9 cellular contexts compared by ENCODE assay signal in the genomic region with DNA sequence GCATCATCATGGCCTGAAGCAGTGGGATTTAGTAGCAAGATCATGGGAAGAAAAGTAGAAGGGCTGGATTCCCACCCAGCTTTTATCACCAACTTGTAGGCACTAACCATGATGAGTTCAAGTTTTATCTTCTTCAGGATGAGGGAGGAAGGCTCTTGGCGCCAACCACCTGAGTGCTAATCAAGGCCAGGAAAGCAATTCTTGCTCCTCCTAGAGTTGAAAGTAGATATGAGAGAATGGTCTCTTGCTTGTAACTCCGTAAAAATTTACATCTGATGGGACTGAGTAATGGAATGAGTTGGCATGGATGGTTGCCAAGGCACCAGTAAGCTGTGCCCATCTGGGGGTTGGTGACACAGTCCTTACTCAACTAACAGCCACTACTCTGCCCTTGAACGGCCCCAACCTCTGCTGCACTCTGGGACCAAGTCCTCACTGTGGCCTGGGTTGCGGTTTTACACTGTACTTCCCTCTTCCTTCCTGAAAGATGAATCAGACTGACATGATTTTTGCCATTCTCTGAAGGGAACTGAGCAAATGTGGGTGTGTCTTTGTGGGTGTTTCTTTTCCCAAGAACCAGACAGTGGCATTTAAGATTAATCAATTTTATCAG. TPM values are rescaled to one million over a fixed set of nuclear protein-coding genes. Genes with fewer than 3 reads are reported as not detected.
DNase-seq lines count a peak whose midpoint lies in the region; ATAC-seq, FAIRE-seq and TF ChIP-seq lines count a peak whose summit lies in the region.
"Had no signal": no experiment of that assay in that cellular context is flagged by ENCODE, and none has a peak within 500 bp of the region (broad histone marks: within the 10 kb centered on the region; RNA-seq: fewer than 3 reads in every experiment).

No MANE protein-coding gene starts in this region.

- DNase-seq in Calu3 (peak; percentile 79), RPMI7951 (ENCODE audit: low read depth) (peak; percentile 98), ascending aorta (ENCODE audit: low spot score in 2 of 2) (peak; percentile 9 to 75), urothelium cell line (ENCODE audit: low spot score) (peak; percentile 81)
- DNase-seq in natural killer cell treated with Interleukin-12 subunit alpha and Interleukin-12 subunit beta and Interleukin-15 and Interleukin-18, amount 100 ng/mL, for 72 hours (ENCODE audit: low spot score) = peak; percentile 82

- FAIRE-seq in urothelium cell line (lab: Jason Lieb, UNC) = peak; percentile 70

- H3K9me3 ChIP-seq in ascending aorta = no peaks in the 10 kb centered on the region

- no peak overlapping the region for H3K27ac ChIP-seq in ascending aorta

- BruUV-seq in Calu3 (replicated peaks; lab: Mats Ljungman, UMichigan) = no TSS peak

- CTCF ChIA-PET in Calu3 (lab: Charles Lee) = interaction anchor here (0.7 kb wide), 2 partner anchors 13 to 54 kb away, joined by 3 read pairs; no protein-coding TSS in a partner anchor

- ATAC-seq in natural killer cell treated with Interleukin-12 subunit alpha and Interleukin-12 subunit beta and Interleukin-15 and Interleukin-18, amount 100 ng/mL, for 72 hours = peak; percentile 99 to 100
- ATAC-seq in HG02642 (IDR thresholded peaks at IDR 0.05; ENCODE audit: poor library complexity, unreplicated experiment) = no peak
- ATAC-seq in GM19328 (IDR thresholded peaks at IDR 0.05; ENCODE audit: unreplicated experiment) = no peak
- ATAC-seq in HG03159 (IDR thresholded peaks at IDR 0.05; ENCODE audit: unreplicated experiment) = no peak

- no peaks in the 10 kb centered on the region for H3K36me3 ChIP-seq in ascending aorta

- H3K27ac Mint-ChIP-seq in Calu3 (ENCODE audit: unreplicated experiment) = peak overlapping the region; percentile 37
- peak overlapping the region in 1 of 2 donors; percentile 59 for H3K27ac Mint-ChIP-seq in natural killer cell treated with Interleukin-12 subunit alpha and Interleukin-12 subunit beta and Interleukin-15 and Interleukin-18, amount 100 ng/mL, for 72 hours
- H3K27ac Mint-ChIP-seq: brain had no signal

- H3K4me3 Mint-ChIP-seq in Calu3 (ENCODE audit: low read depth, unreplicated experiment) = no peak overlapping the region
- peak overlapping the region; percentile 59 for H3K4me3 Mint-ChIP-seq in natural killer cell treated with Interleukin-12 subunit alpha and Interleukin-12 subunit beta and Interleukin-15 and Interleukin-18, amount 100 ng/mL, for 72 hours
- H3K4me3 Mint-ChIP-seq: brain had no signal

- H3K4me1 ChIP-seq in ascending aorta = no peaks in the 10 kb centered on the region

- H3K4me1 Mint-ChIP-seq in Calu3 (ENCODE audit: low read depth, unreplicated experiment) = peaks cover 26% of the 10 kb centered on the region
- H3K4me1 Mint-ChIP-seq in natural killer cell treated with Interleukin-12 subunit alpha and Interleukin-12 subunit beta and Interleukin-15 and Interleukin-18, amount 100 ng/mL, for 72 hours (ENCODE audit: low read depth in 2 of 2) = peaks cover 20 to 36% of the 10 kb centered on the region in 2 donors
- H3K4me1 Mint-ChIP-seq: brain had no signal

- H3K36me3 Mint-ChIP-seq in Calu3 (ENCODE audit: insufficient read depth, unreplicated experiment) = no peaks in the 10 kb centered on the region
- no peaks in the 10 kb centered on the region for H3K36me3 Mint-ChIP-seq in natural killer cell treated with Interleukin-12 subunit alpha and Interleukin-12 subunit beta and Interleukin-15 and Interleukin-18, amount 100 ng/mL, for 72 hours
- H3K36me3 Mint-ChIP-seq: brain had no signal

- no peaks in the 10 kb centered on the region for H3K9me3 Mint-ChIP-seq in Calu3 (ENCODE audit: low read depth, unreplicated experiment)
- H3K9me3 Mint-ChIP-seq in natural killer cell treated with Interleukin-12 subunit alpha and Interleukin-12 subunit beta and Interleukin-15 and Interleukin-18, amount 100 ng/mL, for 72 hours = no peaks in the 10 kb centered on the region

- intact Hi-C loops in Calu3 (cut with micrococcal nuclease; ENCODE audit: unreplicated experiment) (loop anchor here (5.0 kb wide), 1 partner anchor 40 kb away; a partner anchor contains a TSS), ascending aorta (cut with DNase I) (no loop called here)

- H3K4me3 ChIP-seq in ascending aorta = no peak overlapping the region

- TF ChIP-seq CTCF in Calu3 (IDR thresholded peaks at IDR 0.05; ENCODE audit: unreplicated experiment) (no peak), ascending aorta (IDR thresholded peaks at IDR 0.05) (no peak)

- H3K27me3 ChIP-seq in ascending aorta = no peaks in the 10 kb centered on the region

- H3K27me3 Mint-ChIP-seq in Calu3 (ENCODE audit: unreplicated experiment) = no peaks in the 10 kb centered on the region
- peaks cover 0 to 25% of the 10 kb centered on the region in 2 donors for H3K27me3 Mint-ChIP-seq in natural killer cell treated with Interleukin-12 subunit alpha and Interleukin-12 subunit beta and Interleukin-15 and Interleukin-18, amount 100 ng/mL, for 72 hours
- H3K27me3 Mint-ChIP-seq: brain had no signal

RNA-seq across cellular contexts. Expression of a gene that starts 39.4 kb away (rescaled TPM):
- total RNA-seq in Calu3 (2022) (0.86 and 1.5 TPM in 2 replicates), ascending aorta (not detected)
- 2.4 and 4.8 TPM in 2 replicates for total RNA-seq in RPMI7951 (2014; rRNA removed; shearing (Covaris generic))
- not detected for total RNA-seq in natural killer cell treated with Interleukin-12 subunit alpha and Interleukin-12 subunit beta and Interleukin-15 and Interleukin-18, amount 100 ng/mL, for 72 hours

Comparison
In these comparisons a context has a peak if more than half of its experiments do, and no peak if none do; other contexts are left out.
1. DNase-seq: peak in every context shown above with its lines; median percentile 98 in RPMI7951; 82 in natural killer cell treated with Interleukin-12 subunit alpha and Interleukin-12 subunit beta and Interleukin-15 and Interleukin-18, amount 100 ng/mL, for 72 hours; 81 in urothelium cell line; 79 in Calu3; 42 in ascending aorta.
2. ATAC-seq: peak in natural killer cell treated with Interleukin-12 subunit alpha and Interleukin-12 subunit beta and Interleukin-15 and Interleukin-18, amount 100 ng/mL, for 72 hours (2 of 2); none in HG02642 (single experiment), GM19328 (single experiment) and HG03159 (single experiment).